In the genomic region with DNA sequence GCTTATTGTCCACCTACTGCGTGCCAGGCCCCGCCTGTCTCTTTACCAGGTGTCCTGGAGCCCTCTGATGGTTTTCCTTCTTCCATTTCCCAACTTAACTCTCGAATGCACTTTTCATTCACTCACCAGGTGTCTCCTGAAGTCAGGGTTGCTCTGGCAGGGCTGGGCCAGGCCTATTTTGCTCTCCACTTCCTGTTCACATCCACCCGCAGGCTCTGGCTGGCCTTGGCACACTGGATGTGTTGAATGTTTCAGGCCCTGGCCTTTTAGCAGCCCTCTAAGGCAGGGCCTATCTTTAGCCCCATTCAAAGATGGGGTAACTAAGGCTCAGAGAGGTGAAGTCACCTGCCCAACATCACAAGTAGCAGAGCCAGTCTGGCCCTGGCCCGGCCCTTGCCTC, we compare ENCODE assay signal across 11 cellular contexts. TPM values are rescaled to one million over a fixed set of nuclear protein-coding genes. Genes with fewer than 3 reads are reported as not detected.
A peak's percentile ranks its signal among the peaks of the same experiment; 100 is the strongest.
DNase-seq lines count a peak whose midpoint lies in the region; ATAC-seq lines count a peak whose summit lies in the region.
"Had no signal": no experiment of that assay in that cellular context is flagged by ENCODE, and none has a peak within 500 bp of the region (broad histone marks: within the 10 kb centered on the region; RNA-seq: fewer than 3 reads in every experiment).

No MANE protein-coding gene starts in this region.

- peak overlapping the region; percentile 18 for H3K4me3 Mint-ChIP-seq in T-helper 1 cell treated with Interleukin-12 subunit alpha and Interleukin-12 subunit beta and Interleukin-4 antibody, amounts not matched to agents 30 μg/mL and 1 μg/mL, for 36 hours
- H3K4me3 Mint-ChIP-seq in activated T-helper 2 cell treated with anti-CD3 and anti-CD28 coated beads, Interferon-gamma antibody, Interleukin-2, Interleukin-4, amounts not matched to agents 10 μg/mL and 5 μg/mL and 100 μg/mL, durations not matched to agents 14 hours and 24 hours and 36 hours (ENCODE audit: low read depth) = peak overlapping the region; percentile 22
- no peak overlapping the region for H3K4me3 Mint-ChIP-seq in stimulated activated naive B cell treated with anti-CD40 and anti-IgM and Interleukin-4, amounts not matched to agents 10 μg/mL and 1 μg/mL and 100 μg/mL, for 72 hours

- intact Hi-C loops in activated T-helper 2 cell treated with anti-CD3 and anti-CD28 coated beads, Interferon-gamma antibody, Interleukin-2, Interleukin-4, amounts not matched to agents 10 μg/mL and 5 μg/mL and 100 μg/mL, durations not matched to agents 14 hours and 24 hours and 36 hours (cut with micrococcal nuclease) = no loop called here

- no peak for ATAC-seq in stimulated activated naive B cell treated with anti-CD40 and anti-IgM and Interleukin-4, amounts not matched to agents 10 μg/mL and 1 μg/mL and 100 μg/mL, for 72 hours (replicated peaks)
- ATAC-seq in GM19463 (IDR thresholded peaks at IDR 0.05; ENCODE audit: unreplicated experiment) (no peak), HG03432 (IDR thresholded peaks at IDR 0.05; ENCODE audit: unreplicated experiment) (no peak)

- no peak for DNase-seq in T-helper 1 cell
- DNase-seq in activated T-helper 2 cell treated with anti-CD3 and anti-CD28 coated beads, Interferon-gamma antibody, Interleukin-2, Interleukin-4, amounts not matched to agents 10 μg/mL and 5 μg/mL and 100 μg/mL, durations not matched to agents 14 hours and 24 hours and 36 hours (ENCODE audit: low spot score) = no peak
- no peak for DNase-seq in stimulated activated naive B cell treated with anti-CD40 and anti-IgM and Interleukin-4, amounts not matched to agents 10 μg/mL and 1 μg/mL and 100 μg/mL, for 72 hours
- no peak for DNase-seq in occipital lobe (lab: John Stamatoyannopoulos, UW)
- DNase-seq: NCI-H146, T-helper 9 cell had no signal

- peaks cover 31% of the 10 kb centered on the region for H3K36me3 Mint-ChIP-seq in T-helper 1 cell treated with Interleukin-12 subunit alpha and Interleukin-12 subunit beta and Interleukin-4 antibody, amounts not matched to agents 30 μg/mL and 1 μg/mL, for 36 hours (ENCODE audit: low read depth)
- peaks cover 41% of the 10 kb centered on the region for H3K36me3 Mint-ChIP-seq in activated T-helper 2 cell treated with anti-CD3 and anti-CD28 coated beads, Interferon-gamma antibody, Interleukin-2, Interleukin-4, amounts not matched to agents 10 μg/mL and 5 μg/mL and 100 μg/mL, durations not matched to agents 14 hours and 24 hours and 36 hours (ENCODE audit: low read depth)
- peaks cover 7 to 11% of the 10 kb centered on the region in 2 donors for H3K36me3 Mint-ChIP-seq in stimulated activated naive B cell treated with anti-CD40 and anti-IgM and Interleukin-4, amounts not matched to agents 10 μg/mL and 1 μg/mL and 100 μg/mL, for 72 hours

- H3K4me1 Mint-ChIP-seq in T-helper 1 cell treated with Interleukin-12 subunit alpha and Interleukin-12 subunit beta and Interleukin-4 antibody, amounts not matched to agents 30 μg/mL and 1 μg/mL, for 36 hours (ENCODE audit: low read depth) = peaks cover 61% of the 10 kb centered on the region
- peaks cover 58% of the 10 kb centered on the region for H3K4me1 Mint-ChIP-seq in activated T-helper 2 cell treated with anti-CD3 and anti-CD28 coated beads, Interferon-gamma antibody, Interleukin-2, Interleukin-4, amounts not matched to agents 10 μg/mL and 5 μg/mL and 100 μg/mL, durations not matched to agents 14 hours and 24 hours and 36 hours (ENCODE audit: low read depth)
- peaks cover 30 to 45% of the 10 kb centered on the region in 2 donors for H3K4me1 Mint-ChIP-seq in stimulated activated naive B cell treated with anti-CD40 and anti-IgM and Interleukin-4, amounts not matched to agents 10 μg/mL and 1 μg/mL and 100 μg/mL, for 72 hours

- peak overlapping the region; percentile 66 for H3K27ac ChIP-seq in layer of hippocampus (ENCODE audit: low read depth, low read length)

- H3K27me3 ChIP-seq in layer of hippocampus (ENCODE audit: control insufficient read depth, insufficient read depth, low read length) = no peaks in the 10 kb centered on the region

- peak overlapping the region; percentile 97 for H3K27ac Mint-ChIP-seq in T-helper 1 cell treated with Interleukin-12 subunit alpha and Interleukin-12 subunit beta and Interleukin-4 antibody, amounts not matched to agents 30 μg/mL and 1 μg/mL, for 36 hours
- H3K27ac Mint-ChIP-seq in activated T-helper 2 cell treated with anti-CD3 and anti-CD28 coated beads, Interferon-gamma antibody, Interleukin-2, Interleukin-4, amounts not matched to agents 10 μg/mL and 5 μg/mL and 100 μg/mL, durations not matched to agents 14 hours and 24 hours and 36 hours = peak overlapping the region; percentile 99
- peak overlapping the region; percentile 90 for H3K27ac Mint-ChIP-seq in stimulated activated naive B cell treated with anti-CD40 and anti-IgM and Interleukin-4, amounts not matched to agents 10 μg/mL and 1 μg/mL and 100 μg/mL, for 72 hours

- H3K27me3 Mint-ChIP-seq in T-helper 1 cell treated with Interleukin-12 subunit alpha and Interleukin-12 subunit beta and Interleukin-4 antibody, amounts not matched to agents 30 μg/mL and 1 μg/mL, for 36 hours (ENCODE audit: low read depth) = no peaks in the 10 kb centered on the region
- H3K27me3 Mint-ChIP-seq in activated T-helper 2 cell treated with anti-CD3 and anti-CD28 coated beads, Interferon-gamma antibody, Interleukin-2, Interleukin-4, amounts not matched to agents 10 μg/mL and 5 μg/mL and 100 μg/mL, durations not matched to agents 14 hours and 24 hours and 36 hours (ENCODE audit: low read depth) = no peaks in the 10 kb centered on the region
- no peaks in the 10 kb centered on the region for H3K27me3 Mint-ChIP-seq in stimulated activated naive B cell treated with anti-CD40 and anti-IgM and Interleukin-4, amounts not matched to agents 10 μg/mL and 1 μg/mL and 100 μg/mL, for 72 hours

- H3K9me3 Mint-ChIP-seq in T-helper 1 cell treated with Interleukin-12 subunit alpha and Interleukin-12 subunit beta and Interleukin-4 antibody, amounts not matched to agents 30 μg/mL and 1 μg/mL, for 36 hours = no peaks in the 10 kb centered on the region
- H3K9me3 Mint-ChIP-seq in activated T-helper 2 cell treated with anti-CD3 and anti-CD28 coated beads, Interferon-gamma antibody, Interleukin-2, Interleukin-4, amounts not matched to agents 10 μg/mL and 5 μg/mL and 100 μg/mL, durations not matched to agents 14 hours and 24 hours and 36 hours = no peaks in the 10 kb centered on the region
- H3K9me3 Mint-ChIP-seq in stimulated activated naive B cell treated with anti-CD40 and anti-IgM and Interleukin-4, amounts not matched to agents 10 μg/mL and 1 μg/mL and 100 μg/mL, for 72 hours = no peaks in the 10 kb centered on the region

RNA-seq across cellular contexts. Expression of a gene that starts 16.4 kb away (rescaled TPM):
- 24.9 and 25.4 TPM in 2 replicates for total RNA-seq in activated T-helper 2 cell treated with anti-CD3 and anti-CD28 coated beads, Interferon-gamma antibody, Interleukin-2, Interleukin-4, amounts not matched to agents 10 μg/mL and 5 μg/mL and 100 μg/mL, durations not matched to agents 14 hours and 24 hours and 36 hours
- total RNA-seq in occipital lobe = 20.4 TPM

RNA-seq across cellular contexts. Expression of a gene that starts 16.6 kb away (rescaled TPM):
- total RNA-seq in activated T-helper 2 cell treated with anti-CD3 and anti-CD28 coated beads, Interferon-gamma antibody, Interleukin-2, Interleukin-4, amounts not matched to agents 10 μg/mL and 5 μg/mL and 100 μg/mL, durations not matched to agents 14 hours and 24 hours and 36 hours = 13.6 and 14.0 TPM in 2 replicates
- total RNA-seq in occipital lobe = 9.0 TPM

RNA-seq across cellular contexts. Expression of a gene that starts 22.4 kb away (rescaled TPM):
- 0.44 and 0.68 TPM in 2 replicates for total RNA-seq in activated T-helper 2 cell treated with anti-CD3 and anti-CD28 coated beads, Interferon-gamma antibody, Interleukin-2, Interleukin-4, amounts not matched to agents 10 μg/mL and 5 μg/mL and 100 μg/mL, durations not matched to agents 14 hours and 24 hours and 36 hours
- 1.1 TPM for total RNA-seq in occipital lobe
- total RNA-seq: A172 had no signal

RNA-seq across cellular contexts. Expression of a gene that starts 49.0 kb away (rescaled TPM):
- 13.0 and 13.3 TPM in 2 replicates for total RNA-seq in activated T-helper 2 cell treated with anti-CD3 and anti-CD28 coated beads, Interferon-gamma antibody, Interleukin-2, Interleukin-4, amounts not matched to agents 10 μg/mL and 5 μg/mL and 100 μg/mL, durations not matched to agents 14 hours and 24 hours and 36 hours
- 14.7 TPM for total RNA-seq in occipital lobe

RNA-seq across cellular contexts. Expression of a gene that starts 49.1 kb away (rescaled TPM):
- 161 and 175 TPM in 2 replicates for total RNA-seq in activated T-helper 2 cell treated with anti-CD3 and anti-CD28 coated beads, Interferon-gamma antibody, Interleukin-2, Interleukin-4, amounts not matched to agents 10 μg/mL and 5 μg/mL and 100 μg/mL, durations not matched to agents 14 hours and 24 hours and 36 hours
- 17.8 TPM for total RNA-seq in occipital lobe

Comparison
In these comparisons a context has a peak if more than half of its experiments do, and no peak if none do; other contexts are left out.
1. H3K4me3 Mint-ChIP-seq: peak in T-helper 1 cell treated with Interleukin-12 subunit alpha and Interleukin-12 subunit beta and Interleukin-4 antibody, amounts not matched to agents 30 μg/mL and 1 μg/mL, for 36 hours (single experiment) and activated T-helper 2 cell treated with anti-CD3 and anti-CD28 coated beads, Interferon-gamma antibody, Interleukin-2, Interleukin-4, amounts not matched to agents 10 μg/mL and 5 μg/mL and 100 μg/mL, durations not matched to agents 14 hours and 24 hours and 36 hours (single experiment); none in stimulated activated naive B cell treated with anti-CD40 and anti-IgM and Interleukin-4, amounts not matched to agents 10 μg/mL and 1 μg/mL and 100 μg/mL, for 72 hours (0 of 2).
2. Peak in every context shown above with its lines, with median percentiles within 50 percentile points of each other: H3K27ac Mint-ChIP-seq.